ENCODE assay signal across 8 cellular contexts in genomic region chr3:53195602-53196574, GRCh38. TPM values are rescaled to one million over a fixed set of nuclear protein-coding genes. Genes with fewer than 3 reads are reported as not detected.
A peak's percentile ranks its signal among the peaks of the same experiment; 100 is the strongest.
DNase-seq lines count a peak whose midpoint lies in the region; TF ChIP-seq lines count a peak whose summit lies in the region.

No MANE protein-coding gene starts in this region.

- DNase-seq in DMS53 (lab: John Stamatoyannopoulos, UW), result peak; percentile 57
- no peak for DNase-seq in DMS53 treated with DMSO at 0.1 percent for 48 hours (lab: John Stamatoyannopoulos, UW; ENCODE audit: unreplicated experiment)
- peak; percentile 30 for DNase-seq in MG63
- DNase-seq in activated CD4-positive, alpha-beta T cell treated with anti-CD3 and anti-CD28 coated beads for 1 hour, result peak; percentile 36
- peak; percentile 44 for DNase-seq in colonic mucosa
- DNase-seq in medulla oblongata (ENCODE audit: extremely low spot score), result peak; percentile 45
- DNase-seq in stimulated activated CD8-positive, alpha-beta memory T cell treated with anti-CD3 and anti-CD28 coated beads, Interleukin-4, amount 100 ng/mL, for 4 hours (ENCODE audit: low read depth in 2 of 2, low spot score in 1 of 2), result peak; percentile 14 to 23
- DNase-seq in OCI-M2 (lab: John Stamatoyannopoulos, UW; ENCODE audit: unreplicated experiment), result no peak

- no peaks in the 10 kb centered on the region for H3K9me3 ChIP-seq in MG63
- no peaks in the 10 kb centered on the region for H3K9me3 ChIP-seq in colonic mucosa

- H3K36me3 ChIP-seq in MG63 (no peaks in the 10 kb centered on the region), colonic mucosa (no peaks in the 10 kb centered on the region)

- no peaks in the 10 kb centered on the region for H3K4me1 ChIP-seq in colonic mucosa

- H3K4me3 ChIP-seq in MG63 (no peak overlapping the region), colonic mucosa (no peak overlapping the region)

- H3K9ac ChIP-seq in colonic mucosa (ENCODE audit: low read depth in 2 of 2, low read length in 2 of 2), result no peak overlapping the region

- H3K27me3 ChIP-seq in MG63 (no peaks in the 10 kb centered on the region), colonic mucosa (no peaks in the 10 kb centered on the region)

- H3K27ac ChIP-seq in colonic mucosa, result no peak overlapping the region

- intact Hi-C loops in colonic mucosa (cut with DNase I), result loop anchor here (1.0 to 2.0 kb wide), 2 partner anchors 62 to 81 kb away; no protein-coding TSS in a partner anchor

- TF ChIP-seq CTCF in colonic mucosa (IDR thresholded peaks at IDR 0.05), result peak; percentile 100

RNA-seq across cellular contexts. Expression of gene PRKCD, which starts 34.9 kb away (rescaled TPM):
- 3.2 and 6.8 TPM in 2 replicates for total RNA-seq in MG63 (2014; rRNA removed; shearing (Covaris generic); ENCODE audit: low replicate concordance)
- 10 to 100 TPM; 58.9 to 75.0 TPM for total RNA-seq in colonic mucosa

RNA-seq across cellular contexts. Expression of gene TKT, which starts 59.9 kb away (rescaled TPM):
- total RNA-seq in MG63 (2014; rRNA removed; shearing (Covaris generic); ENCODE audit: low replicate concordance), result 315 and 707 TPM in 2 replicates
- total RNA-seq in colonic mucosa, result 100 to 1,000 TPM; 315 to 393 TPM

Comparison
In these comparisons a context has a peak if more than half of its experiments do, and no peak if none do; other contexts are left out.
1. DNase-seq: peak in DMS53 (single experiment), MG63 (single experiment), activated CD4-positive, alpha-beta T cell treated with anti-CD3 and anti-CD28 coated beads for 1 hour (single experiment), colonic mucosa (single experiment), medulla oblongata (single experiment) and stimulated activated CD8-positive, alpha-beta memory T cell treated with anti-CD3 and anti-CD28 coated beads, Interleukin-4, amount 100 ng/mL, for 4 hours (2 of 2); none in DMS53 treated with DMSO at 0.1 percent for 48 hours (single experiment) and OCI-M2 (single experiment).